8 cellular contexts compared by ENCODE assay signal in the genomic region with DNA sequence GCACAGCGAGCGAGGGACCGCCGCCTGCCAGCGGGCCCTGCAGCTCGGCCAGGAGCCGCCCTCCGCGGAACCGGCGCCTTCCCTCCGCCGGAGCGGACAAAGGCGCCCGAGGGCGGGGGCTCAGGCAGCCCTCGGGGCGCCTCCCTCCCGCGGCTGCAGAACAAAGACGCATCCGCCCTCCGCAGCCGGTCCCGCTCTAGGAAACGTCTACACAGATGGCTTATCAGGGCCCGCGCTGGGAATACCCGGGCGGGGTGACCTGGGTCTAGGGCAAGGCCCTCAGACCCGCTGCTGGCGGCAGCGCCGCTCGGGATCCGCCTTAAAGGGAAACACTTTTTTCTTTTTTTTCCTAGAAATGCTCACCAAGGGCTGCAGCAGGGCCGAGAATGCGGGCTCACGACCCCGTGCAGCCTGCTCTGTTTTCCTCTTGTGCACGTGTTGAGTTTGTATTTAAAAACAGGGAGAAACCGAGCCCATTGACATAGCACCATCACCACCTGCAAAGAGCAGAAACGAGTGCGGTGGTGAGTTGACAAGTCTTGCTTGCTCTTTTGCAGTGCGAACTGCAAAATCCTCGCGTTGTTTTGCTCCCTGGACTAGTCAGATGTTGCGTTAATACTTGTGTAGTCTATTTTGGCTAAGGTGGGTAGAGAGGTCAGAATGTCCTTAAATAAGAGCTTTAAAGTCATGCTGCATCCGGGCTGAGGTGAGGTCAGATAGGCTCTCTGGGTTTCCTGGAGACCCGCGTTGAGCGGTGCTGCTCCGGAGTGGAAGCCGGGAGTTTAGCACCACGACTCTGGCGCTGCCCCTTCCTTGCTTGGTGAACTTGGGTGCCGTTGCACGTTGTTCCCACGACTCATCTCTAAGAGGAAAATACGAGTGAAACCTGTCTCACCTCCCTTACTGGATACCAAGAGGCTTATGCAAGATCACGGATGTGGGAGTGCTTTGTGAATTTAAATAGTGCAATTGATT. TPM values are rescaled to one million over a fixed set of nuclear protein-coding genes. Genes with fewer than 3 reads are reported as not detected.
DNase-seq lines count a peak whose midpoint lies in the region; ATAC-seq, FAIRE-seq and TF ChIP-seq lines count a peak whose summit lies in the region.

No MANE protein-coding gene starts in this region.

- TF ChIP-seq CTCF in A549 (IDR thresholded peaks at IDR 0.05), result no peak

- H2BK5ac ChIP-seq in mesenchymal stem cell (ENCODE audit: low read depth, low read length, poor library complexity, severe bottlenecking), result no peak overlapping the region

- no peaks in the 10 kb centered on the region for H3K9me3 ChIP-seq in A549
- H3K9me3 ChIP-seq in mesenchymal stem cell (ENCODE audit: control insufficient read depth, low read length), result no peaks in the 10 kb centered on the region

- H3K4me1 ChIP-seq in A549, result peaks cover 10% of the 10 kb centered on the region; the same call in 2 of the 3 replicates
- H3K4me1 ChIP-seq in mesenchymal stem cell (ENCODE audit: control insufficient read depth, insufficient read depth, low read depth, low read length), result peaks cover 11% of the 10 kb centered on the region

- FAIRE-seq in A549 (lab: Jason Lieb, UNC), result no peak

- TF ChIP-seq EP300 in A549 (IDR thresholded peaks at IDR 0.05), result no peak

- peak overlapping the region; percentile 62 for H2BK15ac ChIP-seq in mesenchymal stem cell (ENCODE audit: low read depth, poor library complexity, severe bottlenecking)

- H2AFZ ChIP-seq in mesenchymal stem cell (ENCODE audit: low read depth, low read length), result peak overlapping the region; percentile 64

- WGBS in A549 (ENCODE audit: missing lambda C conversion rate), result 34% methylated on average over 28 of the region's 62 CpGs
- WGBS in mesenchymal stem cell, result 1% methylated on average over 59 of the region's 62 CpGs

- H3K27me3 ChIP-seq in mesenchymal stem cell (ENCODE audit: control insufficient read depth in 1 of 2, insufficient read depth in 1 of 2, low read length in 2 of 2), result peaks cover 0 to 21% of the 10 kb centered on the region in 2 experiments

- peak overlapping the region; percentile 57 for H4K8ac ChIP-seq in mesenchymal stem cell (ENCODE audit: low read length)

- no peaks in the 10 kb centered on the region for H3K36me3 ChIP-seq in mesenchymal stem cell (ENCODE audit: control insufficient read depth in 1 of 2, insufficient read depth in 2 of 2, low read depth in 1 of 2, low read length in 2 of 2)

- H3K4me2 ChIP-seq in A549 (peak overlapping the region; percentile 97), mesenchymal stem cell (ENCODE audit: low read length, poor library complexity, severe bottlenecking) (peak overlapping the region; percentile 99)

- H4K91ac ChIP-seq in mesenchymal stem cell (ENCODE audit: low read length), result peak overlapping the region; percentile 49

- peak overlapping the region; percentile 71 to 84 for H3K18ac ChIP-seq in mesenchymal stem cell (ENCODE audit: low read depth in 1 of 2, low read length in 2 of 2)

- peak overlapping the region; percentile 40 to 63 for H3K4ac ChIP-seq in mesenchymal stem cell (ENCODE audit: low read depth in 1 of 2, low read length in 2 of 2)

- H3K4me3 ChIP-seq in A549 (peak overlapping the region; percentile 53), mesenchymal stem cell (ENCODE audit: insufficient read depth in 1 of 2, low read depth in 1 of 2, low read length in 2 of 2) (peak overlapping the region; percentile 60 to 86)

- no peak overlapping the region for H3K14ac ChIP-seq in mesenchymal stem cell (ENCODE audit: low read length in 2 of 2)

- H3K27me3 Mint-ChIP-seq in activated CD4-positive, alpha-beta memory T cell treated with anti-CD3 and anti-CD28 coated beads for 36 hours, result peaks cover 20% of the 10 kb centered on the region

- POLR2A ChIA-PET in A549 (lab: Yijun Ruan, JAX), result interaction anchor here (0.7 kb wide), 1 partner anchor 328 kb away, joined by 8 read pairs; a partner anchor contains a TSS
- POLR2A ChIA-PET in activated CD4-positive, alpha-beta memory T cell treated with anti-CD3 and anti-CD28 coated beads for 36 hours (lab: Charles Lee), result no interaction called here

- H3K36me3 Mint-ChIP-seq in activated CD4-positive, alpha-beta memory T cell treated with anti-CD3 and anti-CD28 coated beads for 36 hours, result no peaks in the 10 kb centered on the region

- CTCF ChIA-PET in A549 (lab: Yijun Ruan, JAX), result interaction anchor here (1.1 to 1.5 kb wide), 2 partner anchors 34 to 147 kb away, joined by 3 to 4 read pairs; no protein-coding TSS in a partner anchor
- CTCF ChIA-PET in activated CD4-positive, alpha-beta memory T cell treated with anti-CD3 and anti-CD28 coated beads for 36 hours (lab: Charles Lee), result interaction anchor here (0.8 to 2.6 kb wide), 4 partner anchors 87 to 227 kb away, joined by 3 to 8 read pairs (median 7); no protein-coding TSS in a partner anchor

- ATAC-seq in A549 (peak; percentile 27 to 41; a peak in 5 of 6 replicates), GM18870 (IDR thresholded peaks at IDR 0.05; ENCODE audit: unreplicated experiment) (peak; percentile 24), HG03097 (IDR thresholded peaks at IDR 0.05; ENCODE audit: low FRiP score, unreplicated experiment) (peak; percentile 26)

- no peak for TF ChIP-seq POLR2A in A549 (IDR thresholded peaks at IDR 0.05; ENCODE audit: low read length)

- H3K4me3 Mint-ChIP-seq in activated CD4-positive, alpha-beta memory T cell treated with anti-CD3 and anti-CD28 coated beads for 36 hours, result peak overlapping the region; percentile 87

- H3K4me1 Mint-ChIP-seq in activated CD4-positive, alpha-beta memory T cell treated with anti-CD3 and anti-CD28 coated beads for 36 hours (ENCODE audit: low read depth), result peaks cover 12% of the 10 kb centered on the region

- H3K9ac ChIP-seq in mesenchymal stem cell (ENCODE audit: low read length), result peak overlapping the region; percentile 86

- DNase-seq in A549 (ENCODE audit: low read depth in 1 of 2, low spot score in 1 of 2) (peak in 1 of 2 experiments; percentile 20), NCI-H345 (lab: John Stamatoyannopoulos, UW) (peak; percentile 80), mesenchymal stem cell (peak; percentile 77)
- DNase-seq in activated CD4-positive, alpha-beta memory T cell treated with anti-CD3 and anti-CD28 coated beads for 36 hours, result peak; percentile 64
- DNase-seq in effector CD8-positive, alpha-beta T cell (lab: John Stamatoyannopoulos, UW), result peak; percentile 49
- DNase-seq in stimulated activated CD8-positive, alpha-beta memory T cell treated with anti-CD3 and anti-CD28 coated beads, Interleukin-2, amount 100 ng/mL, for 1 hour (ENCODE audit: low read depth in 2 of 2), result peak; percentile 12 to 27

- no peak overlapping the region for H2AK5ac ChIP-seq in mesenchymal stem cell (ENCODE audit: low read length, severe bottlenecking)

- peak overlapping the region in 1 of 2 experiments; percentile 23 for H3K23ac ChIP-seq in mesenchymal stem cell (ENCODE audit: low read length in 2 of 2)

- peak overlapping the region; percentile 40 for H2BK120ac ChIP-seq in mesenchymal stem cell (ENCODE audit: low read depth, low read length)

- peaks cover 2% of the 10 kb centered on the region for H3K79me1 ChIP-seq in mesenchymal stem cell (replicated peaks; ENCODE audit: low read length, poor library complexity, severe bottlenecking)

- 0 out of 6 replicates have a peak overlapping the region, but pooled peaks of 1 of the 2 experiments have one; percentile 50 for H3K27ac ChIP-seq in A549
- peak overlapping the region; percentile 76 for H3K27ac ChIP-seq in mesenchymal stem cell (ENCODE audit: low read length, poor library complexity, severe bottlenecking)

- H3K27ac Mint-ChIP-seq in activated CD4-positive, alpha-beta memory T cell treated with anti-CD3 and anti-CD28 coated beads for 36 hours, result peak overlapping the region; percentile 58

- intact Hi-C loops in activated CD4-positive, alpha-beta memory T cell treated with anti-CD3 and anti-CD28 coated beads for 36 hours (cut with micrococcal nuclease), result loop anchor here (1.0 to 10.0 kb wide), 10 partner anchors 39 to 373 kb away; a partner anchor contains a TSS

- no peak for TF ChIP-seq RAD21 in A549 (conservative IDR thresholded peaks at IDR 0.05 in 1 of 2, IDR thresholded peaks at IDR 0.05 in 1 of 2)

- no peaks in the 10 kb centered on the region for H3K9me3 Mint-ChIP-seq in activated CD4-positive, alpha-beta memory T cell treated with anti-CD3 and anti-CD28 coated beads for 36 hours

- peak overlapping the region in 1 of 2 experiments; percentile 1 for H2BK12ac ChIP-seq in mesenchymal stem cell (ENCODE audit: low read length in 2 of 2)

TF ChIP-seq in A549, 52 proteins besides CTCF, POLR2A, EP300 and RAD21 (continues in another document):
- TF ChIP-seq NPAS2 (CRISPR knock-in tag; IDR thresholded peaks at IDR 0.05; ENCODE audit: borderline replicate concordance), result no peak
- TF ChIP-seq, protein P1, sequence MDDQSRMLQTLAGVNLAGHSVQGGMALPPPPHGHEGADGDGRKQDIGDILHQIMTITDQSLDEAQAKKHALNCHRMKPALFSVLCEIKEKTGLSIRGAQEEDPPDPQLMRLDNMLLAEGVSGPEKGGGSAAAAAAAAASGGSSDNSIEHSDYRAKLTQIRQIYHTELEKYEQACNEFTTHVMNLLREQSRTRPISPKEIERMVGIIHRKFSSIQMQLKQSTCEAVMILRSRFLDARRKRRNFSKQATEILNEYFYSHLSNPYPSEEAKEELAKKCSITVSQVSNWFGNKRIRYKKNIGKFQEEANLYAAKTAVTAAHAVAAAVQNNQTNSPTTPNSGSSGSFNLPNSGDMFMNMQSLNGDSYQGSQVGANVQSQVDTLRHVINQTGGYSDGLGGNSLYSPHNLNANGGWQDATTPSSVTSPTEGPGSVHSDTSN (IDR thresholded peaks at IDR 0.05), result no peak

RNA-seq across cellular contexts. Expression of a gene that starts 1.1 kb away (rescaled TPM):
- polyA plus RNA-seq in A549 (2011; rRNA removed) (0.19 and 0.42 TPM in 2 replicates), A549 (2017; fragmentation: RNase III; extraction: RNeasy Plus Mini Kit Qiagen cat#74134 plus additional on column Dnase treatment) (0.03 to 0.05 TPM in 2 of 3 replicates, not detected in the other)
- 0.05 and 0.07 TPM in 2 replicates for polyA plus RNA-seq in A549 (2012; cell fraction: cytosol; rRNA removed)
- polyA plus RNA-seq in A549 (2012; cell fraction: nucleus; rRNA removed), result 0.22 and 0.23 TPM in 2 replicates
- polyA minus RNA-seq in A549 (2011; rRNA and poly(A)+ RNA removed), result 0.83 TPM in 2 replicates
- 1 to 10 TPM; 7.7 to 7.9 TPM for total RNA-seq in activated CD4-positive, alpha-beta memory T cell treated with anti-CD3 and anti-CD28 coated beads for 36 hours
- polyA plus RNA-seq in mesenchymal stem cell (2013, experiment 1 of 2), result 141 TPM
- polyA plus RNA-seq in mesenchymal stem cell (2013, experiment 2 of 2), result 139 TPM

RNA-seq across cellular contexts. Expression of a gene that starts 41.7 kb away (rescaled TPM):
- polyA plus RNA-seq in A549 (2011; rRNA removed) (0.67 and 0.78 TPM in 2 replicates), A549 (2017; fragmentation: RNase III; extraction: RNeasy Plus Mini Kit Qiagen cat#74134 plus additional on column Dnase treatment) (0.08 to 0.12 TPM (median 0.08 TPM) in 3 replicates)
- polyA plus RNA-seq in A549 (2012; cell fraction: cytosol; rRNA removed), result 0.05 and 0.07 TPM in 2 replicates
- not detected in 2 replicates for polyA plus RNA-seq in A549 (2012; cell fraction: nucleus; rRNA removed)
- 0.08 and 0.19 TPM in 2 replicates for polyA minus RNA-seq in A549 (2011; rRNA and poly(A)+ RNA removed)
- under 1 TPM; 0.29 to 0.31 TPM for total RNA-seq in activated CD4-positive, alpha-beta memory T cell treated with anti-CD3 and anti-CD28 coated beads for 36 hours
- polyA plus RNA-seq in mesenchymal stem cell (2013, experiment 1 of 2), result 0.43 TPM
- polyA plus RNA-seq in mesenchymal stem cell (2013, experiment 2 of 2), result 0.37 TPM
